Comparison of ENCODE assay signal across 15 cellular contexts in genomic region chrX:44765556-44765955, GRCh38.
"Had no signal": no experiment of that assay in that cellular context is flagged by ENCODE, and none has a peak within 500 bp of the region (broad histone marks: within the 10 kb centered on the region; RNA-seq: fewer than 3 reads in every experiment).

No MANE protein-coding gene starts in this region.

- H3K9me3 ChIP-seq: esophagus squamous epithelium, gastrocnemius medialis, sigmoid colon, vagina had no signal

- DNase-seq: activated CD4-positive, alpha-beta T cell treated with anti-CD3 and anti-CD28 coated beads, Interleukin-2, amount 50 U/mL, for 4 hours; activated naive CD4-positive, alpha-beta T cell treated with anti-CD3 and anti-CD28 coated beads, Interleukin-2, amount 10 ng/mL, durations not matched to agents 7 days and 5 days; esophagus squamous epithelium; gastrocnemius medialis; left colon; sigmoid colon; stimulated activated CD4-positive, alpha-beta T cell treated with anti-CD3 and anti-CD28 coated beads, Interleukin-2, amount 100 ng/mL, for 48 hours; T-cell; T-helper 9 cell had no signal

- ATAC-seq: activated CD4-positive, CD25-positive, alpha-beta regulatory T cell treated with anti-CD3 and anti-CD28 coated beads, Interleukin-2, amount 50 U/mL, for 24 hours; activated T-helper 17 cell treated with anti-CD3 and anti-CD28 coated beads, Interleukin-2, amount 50 U/mL, for 72 hours; gastrocnemius medialis; left colon; stimulated activated memory B cell treated with anti-CD40 and anti-IgM and Interleukin-4, amounts not matched to agents 10 μg/mL and 1 μg/mL and 100 μg/mL, for 72 hours; T-cell had no signal

- H3K4me3 ChIP-seq: esophagus squamous epithelium, gastrocnemius medialis, lung, sigmoid colon, tibial nerve, vagina had no signal

- H3K36me3 ChIP-seq: esophagus squamous epithelium, gastrocnemius medialis, sigmoid colon, tibial nerve, vagina had no signal

- H3K27ac ChIP-seq: esophagus squamous epithelium, gastrocnemius medialis, sigmoid colon, tibial nerve, vagina had no signal

- H3K27me3 ChIP-seq: esophagus squamous epithelium, gastrocnemius medialis, sigmoid colon, tibial nerve, vagina had no signal

- H3K4me1 ChIP-seq: gastrocnemius medialis, sigmoid colon, tibial nerve, vagina had no signal
